8 cellular contexts compared by ENCODE assay signal in the genomic region with DNA sequence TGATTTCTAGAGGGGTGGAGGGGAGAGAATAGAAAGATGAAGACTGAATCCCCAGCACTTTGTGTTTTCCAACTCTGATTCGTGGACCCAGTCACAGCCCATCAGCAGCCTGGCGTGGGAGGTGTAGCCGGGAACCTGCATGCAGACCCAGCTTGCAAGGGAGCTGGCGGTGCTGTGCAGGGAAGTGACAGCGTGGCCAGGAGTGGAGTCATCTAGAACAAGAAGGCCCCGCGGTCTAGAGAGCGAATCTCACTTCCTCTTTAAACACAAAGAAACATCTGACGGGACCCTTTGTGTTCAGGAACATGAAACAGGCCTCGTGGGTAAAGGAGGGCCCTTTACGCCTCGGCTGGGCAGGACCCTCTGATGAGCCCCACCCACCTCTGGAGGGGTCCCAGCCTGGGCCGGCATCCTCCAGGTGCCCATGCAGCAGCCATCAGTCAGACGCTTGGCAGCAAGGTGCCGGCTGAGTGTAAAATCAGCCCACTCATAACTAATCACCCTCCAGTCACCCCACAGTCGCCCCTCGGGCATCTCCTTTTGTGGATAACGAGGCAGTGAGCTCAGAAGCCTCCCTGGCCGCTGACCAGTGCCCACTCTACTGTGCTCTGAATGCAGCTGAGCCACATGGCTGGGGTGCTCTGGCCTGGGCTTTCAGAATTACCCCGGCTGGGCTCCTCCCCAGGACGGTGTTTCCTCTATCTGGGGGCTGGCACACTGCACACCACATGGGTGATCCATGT. TPM values are rescaled to one million over a fixed set of nuclear protein-coding genes. Genes with fewer than 3 reads are reported as not detected.
DNase-seq lines count a peak whose midpoint lies in the region; ATAC-seq and TF ChIP-seq lines count a peak whose summit lies in the region.

No MANE protein-coding gene starts in this region.

- H3K27ac ChIP-seq in A673 (ENCODE audit: low read depth, low read length, poor library complexity, severe bottlenecking) = no peak overlapping the region

- H3K36me3 ChIP-seq in A673 (ENCODE audit: insufficient read depth, low read length, poor library complexity, severe bottlenecking) = no peaks in the 10 kb centered on the region

- no peaks in the 10 kb centered on the region for H3K27me3 ChIP-seq in A673 (replicated peaks; ENCODE audit: insufficient read depth, low read depth, low read length, poor library complexity)

- CTCF ChIA-PET in A673 (lab: Charles Lee) = no interaction called here

- peak; percentile 90 for DNase-seq in SKM-1 (lab: John Stamatoyannopoulos, UW; ENCODE audit: unreplicated experiment)
- DNase-seq in central memory CD4-positive, alpha-beta T cell = peak; percentile 55
- no peak for DNase-seq in sciatic nerve (ENCODE audit: low spot score)
- DNase-seq in NCI-H2171 treated with DMSO at 0.1 percent for 48 hours (lab: John Stamatoyannopoulos, UW) = no peak
- no peak for DNase-seq in A673 (ENCODE audit: low spot score)
- DNase-seq in AG20443 (ENCODE audit: low spot score) = no peak

- H3K4me3 ChIP-seq in A673 (ENCODE audit: low read depth, low read length, poor library complexity, severe bottlenecking) = no peak overlapping the region

- H3K4me1 ChIP-seq in A673 (ENCODE audit: insufficient read depth, low read length, poor library complexity, severe bottlenecking) = peaks cover 6% of the 10 kb centered on the region

- POLR2A ChIA-PET in A673 (lab: Charles Lee; ENCODE audit: low non-redundant PET) = no interaction called here

- H3K9me3 ChIP-seq in A673 (ENCODE audit: low read depth, low read length, poor library complexity, severe bottlenecking) = no peaks in the 10 kb centered on the region

- intact Hi-C loops in sciatic nerve (cut with DNase I) = no loop called here
- intact Hi-C loops in A673 (cut with micrococcal nuclease; ENCODE audit: unreplicated experiment) = no loop called here

- peak; percentile 52 for ATAC-seq in GM19025 (IDR thresholded peaks at IDR 0.05; ENCODE audit: low read depth, unreplicated experiment)
- ATAC-seq in HG03039 (IDR thresholded peaks at IDR 0.05; ENCODE audit: unreplicated experiment) = peak; percentile 47
- peak; percentile 45 for ATAC-seq in sciatic nerve

- BruUV-seq in A673 (replicated peaks; lab: Mats Ljungman, UMichigan) = no TSS peak

- TF ChIP-seq CTCF in A673 (conservative IDR thresholded peaks at IDR 0.05; ENCODE audit: low read depth, low read length) = no peak

RNA-seq across cellular contexts. Expression of gene SNAI3, which starts 4.4 kb away (rescaled TPM):
- 0.53 TPM for total RNA-seq in sciatic nerve
- total RNA-seq in A673 (2021) = not detected in 2 replicates

RNA-seq across cellular contexts. Expression of gene MVD, which starts 19.0 kb away (rescaled TPM):
- total RNA-seq in sciatic nerve = 64.4 TPM
- 127 and 131 TPM in 2 replicates for total RNA-seq in A673 (2021)

RNA-seq across cellular contexts. Expression of gene RNF166, which starts 24.3 kb away (rescaled TPM):
- total RNA-seq in sciatic nerve = 28.6 TPM
- 32.3 and 36.3 TPM in 2 replicates for total RNA-seq in A673 (2021)

RNA-seq across cellular contexts. Expression of gene CTU2, which starts 24.4 kb away (rescaled TPM):
- total RNA-seq in sciatic nerve = 20.6 TPM
- 45.0 and 47.5 TPM in 2 replicates for total RNA-seq in A673 (2021)

RNA-seq across cellular contexts. Expression of gene CYBA, which starts 31.0 kb away (rescaled TPM):
- total RNA-seq in sciatic nerve = 87.4 TPM
- 44.7 and 53.6 TPM in 2 replicates for total RNA-seq in A673 (2021)

Comparison
In these comparisons a context has a peak if more than half of its experiments do, and no peak if none do; other contexts are left out.
1. DNase-seq: peak in SKM-1 (single experiment) and central memory CD4-positive, alpha-beta T cell (single experiment); none in sciatic nerve (single experiment), NCI-H2171 treated with DMSO at 0.1 percent for 48 hours (single experiment), A673 (single experiment) and AG20443 (single experiment).
2. Peak in every context shown above with its lines, with median percentiles within 50 percentile points of each other: ATAC-seq.